Comparison of ENCODE assay signal across 10 cellular contexts in genomic region chr22:37731804-37732471, GRCh38. TPM values are rescaled to one million over a fixed set of nuclear protein-coding genes. Genes with fewer than 3 reads are reported as not detected.
A peak's percentile ranks its signal among the peaks of the same experiment; 100 is the strongest.
DNase-seq lines count a peak whose midpoint lies in the region; ATAC-seq and TF ChIP-seq lines count a peak whose summit lies in the region.
"Had no signal": no experiment of that assay in that cellular context is flagged by ENCODE, and none has a peak within 500 bp of the region (broad histone marks: within the 10 kb centered on the region; RNA-seq: fewer than 3 reads in every experiment).

No MANE protein-coding gene starts in this region.

- H3K9me3 Mint-ChIP-seq in GM23338: no peaks in the 10 kb centered on the region
- H3K9me3 Mint-ChIP-seq: activated naive CD4-positive, alpha-beta T cell treated with anti-CD3 and anti-CD28 coated beads, Interleukin-2, amount 10 ng/mL, durations not matched to agents 7 days and 5 days had no signal

- DNase-seq in AG10803 (ENCODE audit: low read depth) (no peak), GM23338 (ENCODE audit: low spot score) (no peak), SKM-1 treated with dmso at 0.1 percent for 144 hours (lab: John Stamatoyannopoulos, UW; ENCODE audit: unreplicated experiment) (peak; percentile 67), left lung (no peak), PC-9 (no peak), tibial nerve (ENCODE audit: low spot score in 2 of 2) (no peak)
- DNase-seq in stimulated activated CD4-positive, alpha-beta T cell treated with anti-CD3 and anti-CD28 coated beads, Interleukin-4, amount 100 ng/mL, for 1 hour: no peak
- DNase-seq: activated naive CD4-positive, alpha-beta T cell treated with anti-CD3 and anti-CD28 coated beads, Interleukin-2, amount 10 ng/mL, durations not matched to agents 7 days and 5 days; sigmoid colon had no signal

- no TSS peak for BruUV-seq in PC-9 (replicated peaks; lab: Mats Ljungman, UMichigan)

- H4K20me1 ChIP-seq in GM23338 (replicated peaks; ENCODE audit: insufficient read depth): peaks cover 5% of the 10 kb centered on the region
- no peaks in the 10 kb centered on the region for H4K20me1 ChIP-seq in PC-9 (ENCODE audit: insufficient read depth)

- CTCF ChIA-PET in PC-9 (lab: Charles Lee): interaction anchor here (0.7 kb wide), 2 partner anchors 56 to 67 kb away, joined by 3 to 5 read pairs; no protein-coding TSS in a partner anchor

- no peaks in the 10 kb centered on the region for H3K36me3 ChIP-seq in GM23338 (ENCODE audit: insufficient read depth)
- no peaks in the 10 kb centered on the region for H3K36me3 ChIP-seq in left lung
- H3K36me3 ChIP-seq in PC-9 (ENCODE audit: low read depth): no peaks in the 10 kb centered on the region
- no peaks in the 10 kb centered on the region for H3K36me3 ChIP-seq in tibial nerve
- H3K36me3 ChIP-seq: sigmoid colon had no signal

- peak; percentile 33 for ATAC-seq in GM23338
- peak; percentile 26 for ATAC-seq in left lung
- no peak for ATAC-seq in GM21381 (IDR thresholded peaks at IDR 0.05; ENCODE audit: unreplicated experiment)

- TF ChIP-seq POLR2A in tibial nerve (IDR thresholded peaks at IDR 0.05): no peak

- TF ChIP-seq CTCF in AG10803 (conservative IDR thresholded peaks at IDR 0.05; ENCODE audit: low read length) (0 out of 2 replicates have a peak, but pooled peaks have one; percentile 9), GM23338 (conservative IDR thresholded peaks at IDR 0.05; ENCODE audit: low read depth in 2 of 2) (no peak), left lung (IDR thresholded peaks at IDR 0.05) (peak in 1 of 2 donors; percentile 17), PC-9 (conservative IDR thresholded peaks at IDR 0.05) (no peak), tibial nerve (IDR thresholded peaks at IDR 0.05) (peak in 1 of 5 experiments; percentile 12)

- H3K4me1 ChIP-seq in GM23338 (ENCODE audit: insufficient read depth): no peaks in the 10 kb centered on the region
- peaks cover 10 to 46% of the 10 kb centered on the region in 2 donors for H3K4me1 ChIP-seq in left lung
- peaks cover 12% of the 10 kb centered on the region; the same call in 1 of the 2 replicates for H3K4me1 ChIP-seq in PC-9 (replicated peaks; ENCODE audit: insufficient read depth)
- peaks cover 0 to 41% (median 6%) of the 10 kb centered on the region in 4 donors for H3K4me1 ChIP-seq in tibial nerve

- H3K36me3 Mint-ChIP-seq in GM23338 (ENCODE audit: low read depth): no peaks in the 10 kb centered on the region; the same call in 1 of the 3 replicates
- H3K36me3 Mint-ChIP-seq: activated naive CD4-positive, alpha-beta T cell treated with anti-CD3 and anti-CD28 coated beads, Interleukin-2, amount 10 ng/mL, durations not matched to agents 7 days and 5 days had no signal

- H3K79me2 ChIP-seq in GM23338 (replicated peaks; ENCODE audit: insufficient read depth) (no peaks in the 10 kb centered on the region), PC-9 (ENCODE audit: low read depth) (no peaks in the 10 kb centered on the region)

- H3K9me3 ChIP-seq in left lung (no peaks in the 10 kb centered on the region), PC-9 (ENCODE audit: insufficient read depth, low read depth) (no peaks in the 10 kb centered on the region), tibial nerve (no peaks in the 10 kb centered on the region)
- H3K9me3 ChIP-seq: sigmoid colon had no signal

- H3K27me3 Mint-ChIP-seq in GM23338 (ENCODE audit: insufficient read depth, low read depth, poor library complexity): peaks cover 21% of the 10 kb centered on the region

- 86 to 89% methylated on average over 13 of the region's 13 CpGs for WGBS in tibial nerve, 2 donors

- H3K4me3 ChIP-seq in AG10803 (ENCODE audit: low read length) (no peak overlapping the region), GM23338 (no peak overlapping the region), left lung (no peak overlapping the region), PC-9 (no peak overlapping the region), tibial nerve (no peak overlapping the region)
- H3K4me3 ChIP-seq: sigmoid colon had no signal

- H3K27ac ChIP-seq in GM23338 (ENCODE audit: low read depth): no peak overlapping the region; the same call in 1 of the 2 replicates
- H3K27ac ChIP-seq in left lung: peak overlapping the region; percentile 61 to 73
- no peak overlapping the region for H3K27ac ChIP-seq in PC-9
- H3K27ac ChIP-seq in tibial nerve: peak overlapping the region in 2 of 4 donors; percentile 4 to 68

- POLR2A ChIA-PET in PC-9 (lab: Charles Lee; ENCODE audit: unreplicated experiment): no interaction called here

- no peaks in the 10 kb centered on the region for H3F3A ChIP-seq in GM23338 (replicated peaks; ENCODE audit: low read depth)
- peaks cover 18% of the 10 kb centered on the region for H3F3A ChIP-seq in PC-9 (ENCODE audit: insufficient read depth, low read depth)

- H3K27me3 ChIP-seq in GM23338 (ENCODE audit: insufficient read depth) (peaks cover 46% of the 10 kb centered on the region), left lung (no peaks in the 10 kb centered on the region), PC-9 (ENCODE audit: insufficient read depth, low read depth) (no peaks in the 10 kb centered on the region), tibial nerve (no peaks in the 10 kb centered on the region)
- H3K27me3 ChIP-seq: sigmoid colon had no signal

- H3K27ac Mint-ChIP-seq in GM23338: no peak overlapping the region; the same call in 1 of the 2 replicates
- H3K27ac Mint-ChIP-seq: activated naive CD4-positive, alpha-beta T cell treated with anti-CD3 and anti-CD28 coated beads, Interleukin-2, amount 10 ng/mL, durations not matched to agents 7 days and 5 days had no signal

- H3K4me3 Mint-ChIP-seq in GM23338: no peak overlapping the region
- H3K4me3 Mint-ChIP-seq: activated naive CD4-positive, alpha-beta T cell treated with anti-CD3 and anti-CD28 coated beads, Interleukin-2, amount 10 ng/mL, durations not matched to agents 7 days and 5 days had no signal

- intact Hi-C loops in left lung (cut with DNase I): no loop called here
- intact Hi-C loops in PC-9 (cut with micrococcal nuclease; ENCODE audit: unreplicated experiment): no loop called here

- H2AFZ ChIP-seq in GM23338 (no peak overlapping the region), PC-9 (no peak overlapping the region)

- H3K4me2 ChIP-seq in GM23338 (no peak overlapping the region), PC-9 (no peak overlapping the region)

- no peak for TF ChIP-seq EP300 in tibial nerve (IDR thresholded peaks at IDR 0.05)

- no peaks in the 10 kb centered on the region for H3K4me1 Mint-ChIP-seq in GM23338

- H3K9me2 ChIP-seq in GM23338 (ENCODE audit: insufficient read depth): no peaks in the 10 kb centered on the region
- H3K9me2 ChIP-seq in PC-9 (ENCODE audit: insufficient read depth): no peaks in the 10 kb centered on the region

TF ChIP-seq in GM23338, 12 proteins besides CTCF, POLR2A, EP300 and RAD21 (continues in another document):
- TF ChIP-seq ZNF114 (CRISPR knock-in tag; IDR thresholded peaks at IDR 0.05) (no peak), ZNF331 (CRISPR knock-in tag; IDR thresholded peaks at IDR 0.05; ENCODE audit: low read depth) (no peak), EZH2 (IDR thresholded peaks at IDR 0.05; ENCODE audit: low read depth, unreplicated experiment) (no peak)

RNA-seq across cellular contexts. Expression of gene TRIOBP, which starts 35.1 kb away (rescaled TPM):
- total RNA-seq in GM23338 (2014; rRNA removed; shearing (Covaris generic)): 41.2 and 48.4 TPM in 2 replicates
- polyA plus RNA-seq in GM23338 (2016; fragmentation: Nextera tagmentation; extraction: Ambion mirVana): 21.4 and 22.6 TPM in 2 replicates
- total RNA-seq in left lung (10 to 100 TPM; 70.9 to 84.9 TPM), PC-9 (2021) (170 and 172 TPM in 2 replicates), tibial nerve (100 to 1,000 TPM; 140 to 160 (median 151) TPM)

RNA-seq across cellular contexts. Expression of gene NOL12, which starts 45.8 kb away (rescaled TPM):
- 18.6 and 22.2 TPM in 2 replicates for total RNA-seq in GM23338 (2014; rRNA removed; shearing (Covaris generic))
- 48.5 and 58.8 TPM in 2 replicates for polyA plus RNA-seq in GM23338 (2016; fragmentation: Nextera tagmentation; extraction: Ambion mirVana)
- total RNA-seq in left lung: 10 to 100 TPM; 16.2 to 26.3 TPM
- total RNA-seq in PC-9 (2021): 42.1 and 44.3 TPM in 2 replicates
- total RNA-seq in tibial nerve: 10 to 100 TPM; 24.1 to 39.5 (median 31.2) TPM

RNA-seq across cellular contexts. Expression of gene LGALS1, which starts 56.5 kb away (rescaled TPM):
- total RNA-seq in GM23338 (2014; rRNA removed; shearing (Covaris generic)): 31.2 and 58.7 TPM in 2 replicates
- polyA plus RNA-seq in GM23338 (2016; fragmentation: Nextera tagmentation; extraction: Ambion mirVana): 62.5 and 72.6 TPM in 2 replicates
- 100 to 1,000 TPM; 826 to 851 TPM for total RNA-seq in left lung
- 734 and 791 TPM in 2 replicates for total RNA-seq in PC-9 (2021)
- 1,000 to 10,000 TPM; 1,362 to 3,592 (median 2,463) TPM for total RNA-seq in tibial nerve

Comparison
In these comparisons a context has a peak if more than half of its experiments do, and no peak if none do; other contexts are left out.
1. H3K27ac ChIP-seq: peak in left lung (2 of 2); none in GM23338 (single experiment) and PC-9 (single experiment).
2. RNA of gene LGALS1, which starts 56.5 kb away (total RNA-seq): 1,362 to 3,592 TPM in tibial nerve, 826 to 851 TPM in left lung and 734 to 791 TPM in PC-9; 31.2 to 58.7 TPM in GM23338; every median in the first group is over 10 times any median in the second.